In the genomic region with DNA sequence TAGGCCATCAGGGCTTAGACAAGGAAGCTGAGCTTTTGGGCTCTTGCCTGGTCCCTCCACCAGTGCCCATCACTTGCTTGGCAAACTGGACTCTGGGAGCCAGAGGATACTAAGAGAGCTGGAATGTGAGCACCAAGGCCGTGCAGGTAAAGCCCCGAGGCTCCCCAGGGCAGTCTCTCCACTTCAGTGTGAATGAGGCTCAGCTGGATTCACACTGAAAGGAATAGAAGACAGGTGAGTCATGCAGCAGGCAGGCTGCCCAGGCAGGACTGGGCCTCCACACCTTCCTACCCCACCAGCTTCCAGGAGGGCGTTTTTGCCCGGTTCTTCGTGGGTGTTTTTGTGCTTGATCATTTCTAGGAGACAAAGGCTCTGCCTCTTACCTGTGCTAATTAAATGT, we compare ENCODE assay signal across 12 cellular contexts. TPM values are rescaled to one million over a fixed set of nuclear protein-coding genes. Genes with fewer than 3 reads are reported as not detected.
DNase-seq lines count a peak whose midpoint lies in the region; FAIRE-seq and TF ChIP-seq lines count a peak whose summit lies in the region.
"Had no signal": no experiment of that assay in that cellular context is flagged by ENCODE, and none has a peak within 500 bp of the region (broad histone marks: within the 10 kb centered on the region; RNA-seq: fewer than 3 reads in every experiment).

No MANE protein-coding gene starts in this region.

- CTCF ChIA-PET in mammary epithelial cell (lab: Charles Lee; ENCODE audit: low non-redundant PET), result no interaction called here

- peak overlapping the region; percentile 55 for H3K4me2 ChIP-seq in mammary epithelial cell (ENCODE audit: insufficient read depth, low read depth, low read length)

- WGBS in mammary epithelial cell (ENCODE audit: low coverage, missing lambda C conversion rate), result 3% methylated on average over 5 of the region's 5 CpGs
- 52 to 64% methylated on average over 5 of the region's 5 CpGs for WGBS in tibial nerve, 2 donors

- H3K27ac ChIP-seq in mammary epithelial cell (ENCODE audit: insufficient read depth, low read depth, low read length) (peak overlapping the region; percentile 93), tibial nerve (no peak overlapping the region)
- H3K27ac ChIP-seq: heart left ventricle had no signal

- H3K9me3 ChIP-seq in mammary epithelial cell (replicated peaks; ENCODE audit: insufficient read depth, low read length), result peaks cover 3% of the 10 kb centered on the region
- no peaks in the 10 kb centered on the region for H3K9me3 ChIP-seq in tibial nerve

- no peaks in the 10 kb centered on the region for H3K36me3 ChIP-seq in mammary epithelial cell (ENCODE audit: insufficient read depth, low read length)
- H3K36me3 ChIP-seq in tibial nerve, result no peaks in the 10 kb centered on the region
- H3K36me3 ChIP-seq: heart left ventricle had no signal

- TF ChIP-seq EP300 in tibial nerve (IDR thresholded peaks at IDR 0.05), result no peak

- FAIRE-seq in GM12892 (lab: Jason Lieb, UNC), result no peak
- FAIRE-seq: G401.6 had no signal

- intact Hi-C loops in mammary epithelial cell (cut with micrococcal nuclease), result loop anchor here (1.0 to 2.0 kb wide), 4 partner anchors 16 to 189 kb away; no protein-coding TSS in a partner anchor

- H2AFZ ChIP-seq in mammary epithelial cell (ENCODE audit: low read depth, low read length), result no peak overlapping the region

- TF ChIP-seq POLR2A in GM12892 (IDR thresholded peaks at IDR 0.05; ENCODE audit: low read depth, low read length), result no peak
- no peak for TF ChIP-seq POLR2A in tibial nerve (IDR thresholded peaks at IDR 0.05)

- H3K4me1 ChIP-seq in mammary epithelial cell (ENCODE audit: insufficient read depth, low read length) (peaks cover 21% of the 10 kb centered on the region), tibial nerve (no peaks in the 10 kb centered on the region)
- H3K4me1 ChIP-seq: heart left ventricle had no signal

- dilution Hi-C loops in mammary epithelial cell (cut with HindIII; ENCODE audit: low sequenced_read_pairs), result no loop called here

- H3K27me3 ChIP-seq in mammary epithelial cell (ENCODE audit: insufficient read depth, low read length), result no peaks in the 10 kb centered on the region
- no peaks in the 10 kb centered on the region for H3K27me3 ChIP-seq in tibial nerve

- H3K79me2 ChIP-seq in mammary epithelial cell (ENCODE audit: insufficient read depth, low read length), result no peaks in the 10 kb centered on the region

- TF ChIP-seq CTCF in mammary epithelial cell (conservative IDR thresholded peaks at IDR 0.05 in 1 of 2, IDR thresholded peaks at IDR 0.05 in 1 of 2; ENCODE audit: extremely low read depth in 1 of 2, insufficient read depth in 1 of 2, low read depth in 1 of 2, low read length in 2 of 2) (no peak), tibial nerve (IDR thresholded peaks at IDR 0.05) (no peak)

- DNase-seq in EL (peak; percentile 13), NCI-H2029 treated with DMSO at 0.1 percent for 48 hours (lab: John Stamatoyannopoulos, UW) (peak; percentile 7), mammary epithelial cell (peak; percentile 99), mucosa of gallbladder (ENCODE audit: low spot score) (peak; percentile 84), NAMALWA (ENCODE audit: low spot score) (no peak), GM12892 (ENCODE audit: insufficient read length) (no peak), tibial nerve (ENCODE audit: low spot score in 2 of 2) (no peak)
- DNase-seq in effector CD4-positive, alpha-beta T cell, result no peak
- DNase-seq: activated CD4-positive, alpha-beta T cell treated with anti-CD3 and anti-CD28 coated beads, Interleukin-2, amount 50 U/mL, for 48 hours; heart left ventricle; NK-92 treated with Interleukin-12 subunit alpha and Interleukin-12 subunit beta, amount 100 ng/mL, for 24 hours had no signal

- H4K20me1 ChIP-seq in mammary epithelial cell (ENCODE audit: insufficient read depth, low read length), result no peaks in the 10 kb centered on the region

- BruUV-seq in mammary epithelial cell (replicated peaks; lab: Mats Ljungman, UMichigan), result no TSS peak

- H3K4me3 ChIP-seq in mammary epithelial cell (replicated peaks in 1 of 3; ENCODE audit: insufficient read depth in 1 of 3, low read depth in 2 of 3, low read length in 3 of 3) (no peak overlapping the region), tibial nerve (no peak overlapping the region)
- H3K4me3 ChIP-seq: heart left ventricle had no signal

- in situ Hi-C loops in mammary epithelial cell (cut with MboI; ENCODE audit: low sequenced_read_pairs in 2 of 2), result no loop called here

- peak overlapping the region; percentile 71 for H3K9ac ChIP-seq in mammary epithelial cell (ENCODE audit: insufficient read depth, low read length)

RNA-seq across cellular contexts. Expression of gene CTSV, which starts 7.3 kb away (rescaled TPM):
- total RNA-seq in mammary epithelial cell (100 to 1,000 TPM in 1 of 2 donors, 10 to 100 TPM in 1; 22.2 to 101 TPM), mucosa of gallbladder (2.5 TPM), tibial nerve (under 1 TPM in 1 of 4 donors, not detected in 3; 0.42 TPM)
- 188 TPM for polyA plus RNA-seq in mammary epithelial cell
- 68.3 TPM for polyA minus RNA-seq in mammary epithelial cell
- polyA plus RNA-seq in GM12892 (2012; ENCODE audit: missing spikeins), result 0.21 TPM

Comparison
In these comparisons a context has a peak if more than half of its experiments do, and no peak if none do; other contexts are left out.
1. DNase-seq: peak in EL (single experiment), NCI-H2029 treated with DMSO at 0.1 percent for 48 hours (single experiment), mammary epithelial cell (single experiment) and mucosa of gallbladder (single experiment); none in NAMALWA (single experiment), effector CD4-positive, alpha-beta T cell (single experiment), GM12892 (single experiment) and tibial nerve (0 of 2).